Comparison of ENCODE assay signal across 20 cellular contexts in genomic region chr11:68664906-68665305, GRCh38. TPM values are rescaled to one million over a fixed set of nuclear protein-coding genes. Genes with fewer than 3 reads are reported as not detected.
"Had no signal": no experiment of that assay in that cellular context is flagged by ENCODE, and none has a peak within 500 bp of the region (broad histone marks: within the 10 kb centered on the region; RNA-seq: fewer than 3 reads in every experiment).

No MANE protein-coding gene starts in this region.

- H3K4me1 Mint-ChIP-seq: endodermal cell; naive thymus-derived CD8-positive, alpha-beta T cell had no signal

- H3K4me1 ChIP-seq: colonic mucosa, heart left ventricle, pancreas, prostate gland, right lobe of liver had no signal

- H3K4me3 ChIP-seq: colonic mucosa, heart left ventricle, mucosa of descending colon, pancreas, prostate gland, right lobe of liver, skin epidermis had no signal

- H3K27me3 ChIP-seq: colonic mucosa, pancreas, right lobe of liver had no signal

- H3K9me3 ChIP-seq: colonic mucosa, heart left ventricle, mucosa of descending colon, pancreas, prostate gland, right lobe of liver had no signal

- H3K9me3 Mint-ChIP-seq: naive thymus-derived CD8-positive, alpha-beta T cell had no signal

- DNase-seq: cerebellar nuclear complex; colonic mucosa; dermis blood vessel endothelial cell; effector CD4-positive, alpha-beta T cell; endodermal cell; erythroblast; foreskin melanocyte; hippocampal formation; kidney glomerular epithelial cell; pancreas; stimulated activated CD4-positive, alpha-beta T cell treated with anti-CD3 and anti-CD28 coated beads, Interleukin-12 subunit alpha, Interleukin-12 subunit beta, amount 100 ng/mL, for 4 hours; stimulated activated naive CD4-positive, alpha-beta T cell treated with Interleukin-2 at 50 U/mL for 16 hours; trophoblast cell had no signal

- H3K36me3 ChIP-seq: colonic mucosa, heart left ventricle, pancreas, prostate gland, right lobe of liver had no signal

- ATAC-seq: heart left ventricle; mucosa of descending colon; naive thymus-derived CD8-positive, alpha-beta T cell; pancreas; right lobe of liver had no signal

- H3K4me3 Mint-ChIP-seq: endodermal cell; naive thymus-derived CD8-positive, alpha-beta T cell had no signal

- H3K27ac ChIP-seq: colonic mucosa, heart left ventricle, pancreas, prostate gland, right lobe of liver, skin epidermis had no signal

- H3K36me3 Mint-ChIP-seq: naive thymus-derived CD8-positive, alpha-beta T cell had no signal

- H3K27ac Mint-ChIP-seq: endodermal cell; naive thymus-derived CD8-positive, alpha-beta T cell had no signal

RNA-seq across cellular contexts. Expression of gene GAL, which starts 19.4 kb away (rescaled TPM):
- total RNA-seq: naive thymus-derived CD8-positive, alpha-beta T cell; renal cortical epithelial cell had no signal
- polyA plus RNA-seq: naive thymus-derived CD8-positive, alpha-beta T cell had no signal
